ENCODE assay signal across 1 cellular context in the genomic region with DNA sequence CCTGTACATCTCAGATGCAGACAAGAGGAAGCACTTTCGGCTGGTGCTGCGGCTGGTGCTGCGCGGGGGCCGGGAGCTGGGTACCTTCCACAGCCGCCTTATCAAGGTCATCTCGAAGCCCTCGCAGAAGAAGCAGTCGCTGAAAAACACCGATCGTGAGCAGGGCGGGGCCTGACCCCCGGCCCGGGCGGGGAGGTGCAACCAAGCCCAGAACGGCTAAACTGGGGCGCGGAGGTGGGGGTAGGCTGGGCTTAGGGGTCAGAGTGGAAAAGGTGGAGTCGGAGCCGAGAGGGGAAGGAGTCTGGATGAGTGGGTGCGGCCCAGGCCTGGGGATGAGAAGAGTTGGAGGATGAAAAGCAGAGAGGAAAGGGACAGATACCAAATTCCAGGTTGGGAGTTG.
TF ChIP-seq lines count a peak whose summit lies in the region.

No MANE protein-coding gene starts in this region.

TF ChIP-seq in A549, 52 proteins besides CTCF, POLR2A, EP300 and RAD21:
- no peak for TF ChIP-seq JUNB (IDR thresholded peaks at IDR 0.05)
- TF ChIP-seq, protein P1, sequence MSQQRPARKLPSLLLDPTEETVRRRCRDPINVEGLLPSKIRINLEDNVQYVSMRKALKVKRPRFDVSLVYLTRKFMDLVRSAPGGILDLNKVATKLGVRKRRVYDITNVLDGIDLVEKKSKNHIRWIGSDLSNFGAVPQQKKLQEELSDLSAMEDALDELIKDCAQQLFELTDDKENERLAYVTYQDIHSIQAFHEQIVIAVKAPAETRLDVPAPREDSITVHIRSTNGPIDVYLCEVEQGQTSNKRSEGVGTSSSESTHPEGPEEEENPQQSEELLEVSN (IDR thresholded peaks at IDR 0.05; ENCODE audit: borderline replicate concordance, low read depth), result no peak
- TF ChIP-seq MYC (IDR thresholded peaks at IDR 0.05; ENCODE audit: borderline replicate concordance, low read length), result no peak
- no peak for TF ChIP-seq NPAS2 (CRISPR knock-in tag; IDR thresholded peaks at IDR 0.05; ENCODE audit: borderline replicate concordance)
- TF ChIP-seq, protein P2, sequence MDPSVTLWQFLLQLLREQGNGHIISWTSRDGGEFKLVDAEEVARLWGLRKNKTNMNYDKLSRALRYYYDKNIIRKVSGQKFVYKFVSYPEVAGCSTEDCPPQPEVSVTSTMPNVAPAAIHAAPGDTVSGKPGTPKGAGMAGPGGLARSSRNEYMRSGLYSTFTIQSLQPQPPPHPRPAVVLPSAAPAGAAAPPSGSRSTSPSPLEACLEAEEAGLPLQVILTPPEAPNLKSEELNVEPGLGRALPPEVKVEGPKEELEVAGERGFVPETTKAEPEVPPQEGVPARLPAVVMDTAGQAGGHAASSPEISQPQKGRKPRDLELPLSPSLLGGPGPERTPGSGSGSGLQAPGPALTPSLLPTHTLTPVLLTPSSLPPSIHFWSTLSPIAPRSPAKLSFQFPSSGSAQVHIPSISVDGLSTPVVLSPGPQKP (IDR thresholded peaks at IDR 0.05; ENCODE audit: low read depth, low read length), result no peak
- TF ChIP-seq, protein P3, sequence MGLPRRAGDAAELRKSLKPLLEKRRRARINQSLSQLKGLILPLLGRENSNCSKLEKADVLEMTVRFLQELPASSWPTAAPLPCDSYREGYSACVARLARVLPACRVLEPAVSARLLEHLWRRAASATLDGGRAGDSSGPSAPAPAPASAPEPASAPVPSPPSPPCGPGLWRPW (IDR thresholded peaks at IDR 0.05), result no peak
- TF ChIP-seq SREBF2 (IDR thresholded peaks at IDR 0.05), result no peak
- no peak for TF ChIP-seq HDAC2 (IDR thresholded peaks at IDR 0.05)
- TF ChIP-seq CBX8 (IDR thresholded peaks at IDR 0.05), result no peak
- TF ChIP-seq BHLHE40 (IDR thresholded peaks at IDR 0.05; ENCODE audit: low read depth, low read length), result no peak
- no peak for TF ChIP-seq JUN (IDR thresholded peaks at IDR 0.05)
- TF ChIP-seq, protein P4, sequence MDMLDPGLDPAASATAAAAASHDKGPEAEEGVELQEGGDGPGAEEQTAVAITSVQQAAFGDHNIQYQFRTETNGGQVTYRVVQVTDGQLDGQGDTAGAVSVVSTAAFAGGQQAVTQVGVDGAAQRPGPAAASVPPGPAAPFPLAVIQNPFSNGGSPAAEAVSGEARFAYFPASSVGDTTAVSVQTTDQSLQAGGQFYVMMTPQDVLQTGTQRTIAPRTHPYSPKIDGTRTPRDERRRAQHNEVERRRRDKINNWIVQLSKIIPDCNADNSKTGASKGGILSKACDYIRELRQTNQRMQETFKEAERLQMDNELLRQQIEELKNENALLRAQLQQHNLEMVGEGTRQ (IDR thresholded peaks at IDR 0.05), result no peak
- TF ChIP-seq, protein P5, sequence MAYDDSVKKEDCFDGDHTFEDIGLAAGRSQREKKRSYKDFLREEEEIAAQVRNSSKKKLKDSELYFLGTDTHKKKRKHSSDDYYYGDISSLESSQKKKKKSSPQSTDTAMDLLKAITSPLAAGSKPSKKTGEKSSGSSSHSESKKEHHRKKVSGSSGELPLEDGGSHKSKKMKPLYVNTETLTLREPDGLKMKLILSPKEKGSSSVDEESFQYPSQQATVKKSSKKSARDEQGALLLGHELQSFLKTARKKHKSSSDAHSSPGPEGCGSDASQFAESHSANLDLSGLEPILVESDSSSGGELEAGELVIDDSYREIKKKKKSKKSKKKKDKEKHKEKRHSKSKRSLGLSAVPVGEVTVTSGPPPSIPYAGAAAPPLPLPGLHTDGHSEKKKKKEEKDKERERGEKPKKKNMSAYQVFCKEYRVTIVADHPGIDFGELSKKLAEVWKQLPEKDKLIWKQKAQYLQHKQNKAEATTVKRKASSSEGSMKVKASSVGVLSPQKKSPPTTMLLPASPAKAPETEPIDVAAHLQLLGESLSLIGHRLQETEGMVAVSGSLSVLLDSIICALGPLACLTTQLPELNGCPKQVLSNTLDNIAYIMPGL (CRISPR knock-in tag; IDR thresholded peaks at IDR 0.05; ENCODE audit: borderline replicate concordance), result no peak
- TF ChIP-seq CHD2 (IDR thresholded peaks at IDR 0.05; ENCODE audit: low read length, partially characterized antibody), result no peak
- TF ChIP-seq, protein P6, sequence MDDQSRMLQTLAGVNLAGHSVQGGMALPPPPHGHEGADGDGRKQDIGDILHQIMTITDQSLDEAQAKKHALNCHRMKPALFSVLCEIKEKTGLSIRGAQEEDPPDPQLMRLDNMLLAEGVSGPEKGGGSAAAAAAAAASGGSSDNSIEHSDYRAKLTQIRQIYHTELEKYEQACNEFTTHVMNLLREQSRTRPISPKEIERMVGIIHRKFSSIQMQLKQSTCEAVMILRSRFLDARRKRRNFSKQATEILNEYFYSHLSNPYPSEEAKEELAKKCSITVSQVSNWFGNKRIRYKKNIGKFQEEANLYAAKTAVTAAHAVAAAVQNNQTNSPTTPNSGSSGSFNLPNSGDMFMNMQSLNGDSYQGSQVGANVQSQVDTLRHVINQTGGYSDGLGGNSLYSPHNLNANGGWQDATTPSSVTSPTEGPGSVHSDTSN (IDR thresholded peaks at IDR 0.05), result no peak
- TF ChIP-seq TP53 (CRISPR knock-in tag; IDR thresholded peaks at IDR 0.05), result no peak
